Comparison of ENCODE assay signal across 15 cellular contexts in genomic region chr15:49227602-49228001, GRCh38. TPM values are rescaled to one million over a fixed set of nuclear protein-coding genes. Genes with fewer than 3 reads are reported as not detected.
A peak's percentile ranks its signal among the peaks of the same experiment; 100 is the strongest.
DNase-seq lines count a peak whose midpoint lies in the region; ATAC-seq and TF ChIP-seq lines count a peak whose summit lies in the region.
"Had no signal": no experiment of that assay in that cellular context is flagged by ENCODE, and none has a peak within 500 bp of the region (broad histone marks: within the 10 kb centered on the region; RNA-seq: fewer than 3 reads in every experiment).

No MANE protein-coding gene starts in this region.

- H3K36me3 Mint-ChIP-seq in activated naive CD8-positive, alpha-beta T cell treated with anti-CD3 and anti-CD28 coated beads for 36 hours = peaks cover 70% of the 10 kb centered on the region
- peaks cover 46% of the 10 kb centered on the region for H3K36me3 Mint-ChIP-seq in activated naive CD8-positive, alpha-beta T cell treated with anti-CD3 and anti-CD28 coated beads, Interleukin-2, amount 50 U/mL, for 24 hours (ENCODE audit: low read depth)
- H3K36me3 Mint-ChIP-seq in activated T-helper 17 cell treated with anti-CD3 and anti-CD28 coated beads, Interleukin-2, amount 50 U/mL, for 72 hours (ENCODE audit: low read depth) = peaks cover 69% of the 10 kb centered on the region
- H3K36me3 Mint-ChIP-seq in immature natural killer cell = peaks cover 23 to 61% (median 31%) of the 10 kb centered on the region in 3 donors

- H3K9me3 ChIP-seq in OCI-LY7 (ENCODE audit: low read length) = peaks cover 8% of the 10 kb centered on the region; the same call in 1 of the 2 replicates

- POLR2A ChIA-PET in OCI-LY7 (lab: Charles Lee) = interaction anchor here (1.1 kb wide), 1 partner anchor 9 kb away, joined by 3 read pairs; no protein-coding TSS in a partner anchor

- CTCF ChIA-PET in OCI-LY7 (lab: Charles Lee; ENCODE audit: unreplicated experiment) = no interaction called here

- no peaks in the 10 kb centered on the region for H4K20me1 ChIP-seq in OCI-LY7 (ENCODE audit: insufficient read depth, low read length)

- intact Hi-C loops in posterior vena cava (cut with DNase I) (no loop called here), OCI-LY7 (cut with micrococcal nuclease; ENCODE audit: unreplicated experiment) (no loop called here)

- no peak for DNase-seq in activated naive CD8-positive, alpha-beta T cell treated with anti-CD3 and anti-CD28 coated beads for 36 hours
- no peak for DNase-seq in activated naive CD8-positive, alpha-beta T cell treated with anti-CD3 and anti-CD28 coated beads, Interleukin-2, amount 50 U/mL, for 24 hours
- peak in 1 of 3 donors; percentile 4 for DNase-seq in immature natural killer cell
- DNase-seq in DMS53 treated with DMSO at 0.1 percent for 48 hours (lab: John Stamatoyannopoulos, UW; ENCODE audit: unreplicated experiment) = no peak
- DNase-seq in posterior vena cava (ENCODE audit: low spot score) = no peak
- DNase-seq in OCI-LY7 (ENCODE audit: low spot score) = no peak
- DNase-seq: ACHN; C1 segment of cervical spinal cord; CD4-positive, alpha-beta T cell; DMS79 treated with DMSO at 0.1 percent for 48 hours; GDM1; GOT3; H9 had no signal

- TF ChIP-seq CTCF in OCI-LY7 (conservative IDR thresholded peaks at IDR 0.05; ENCODE audit: low read length) = no peak

- H3K4me3 Mint-ChIP-seq in activated naive CD8-positive, alpha-beta T cell treated with anti-CD3 and anti-CD28 coated beads for 36 hours = no peak overlapping the region
- no peak overlapping the region for H3K4me3 Mint-ChIP-seq in activated naive CD8-positive, alpha-beta T cell treated with anti-CD3 and anti-CD28 coated beads, Interleukin-2, amount 50 U/mL, for 24 hours
- H3K4me3 Mint-ChIP-seq in activated T-helper 17 cell treated with anti-CD3 and anti-CD28 coated beads, Interleukin-2, amount 50 U/mL, for 72 hours = no peak overlapping the region
- H3K4me3 Mint-ChIP-seq in immature natural killer cell = peak overlapping the region in 1 of 5 donors; percentile 12
- H3K4me3 Mint-ChIP-seq: B cell; CD4-positive, alpha-beta T cell; H9 had no signal

- H3K4me3 ChIP-seq in OCI-LY7 (ENCODE audit: low read depth, low read length, poor library complexity, severe bottlenecking) = no peak overlapping the region

- H3K4me1 Mint-ChIP-seq in activated naive CD8-positive, alpha-beta T cell treated with anti-CD3 and anti-CD28 coated beads for 36 hours = peaks cover 17% of the 10 kb centered on the region
- H3K4me1 Mint-ChIP-seq in activated naive CD8-positive, alpha-beta T cell treated with anti-CD3 and anti-CD28 coated beads, Interleukin-2, amount 50 U/mL, for 24 hours = peaks cover 17% of the 10 kb centered on the region
- peaks cover 35% of the 10 kb centered on the region for H3K4me1 Mint-ChIP-seq in activated T-helper 17 cell treated with anti-CD3 and anti-CD28 coated beads, Interleukin-2, amount 50 U/mL, for 72 hours
- H3K4me1 Mint-ChIP-seq in immature natural killer cell = peaks cover 23 to 56% of the 10 kb centered on the region in 2 donors

- no peak overlapping the region for H2AFZ ChIP-seq in OCI-LY7 (ENCODE audit: low read length)

- peaks cover 21% of the 10 kb centered on the region; the same call in 1 of the 2 replicates for H3K36me3 ChIP-seq in OCI-LY7 (ENCODE audit: insufficient read depth, low read length)

- H3K9me3 Mint-ChIP-seq in activated naive CD8-positive, alpha-beta T cell treated with anti-CD3 and anti-CD28 coated beads for 36 hours = peaks cover 13% of the 10 kb centered on the region
- H3K9me3 Mint-ChIP-seq in activated naive CD8-positive, alpha-beta T cell treated with anti-CD3 and anti-CD28 coated beads, Interleukin-2, amount 50 U/mL, for 24 hours = peaks cover 22% of the 10 kb centered on the region
- peaks cover 18% of the 10 kb centered on the region for H3K9me3 Mint-ChIP-seq in activated T-helper 17 cell treated with anti-CD3 and anti-CD28 coated beads, Interleukin-2, amount 50 U/mL, for 72 hours
- peaks cover 0 to 12% (median 6%) of the 10 kb centered on the region in 6 donors for H3K9me3 Mint-ChIP-seq in immature natural killer cell

- ATAC-seq in activated naive CD8-positive, alpha-beta T cell treated with anti-CD3 and anti-CD28 coated beads, Interleukin-2, amount 50 U/mL, for 24 hours = no peak
- no peak for ATAC-seq in activated T-helper 17 cell treated with anti-CD3 and anti-CD28 coated beads, Interleukin-2, amount 50 U/mL, for 72 hours (replicated peaks)

- H3K79me2 ChIP-seq in OCI-LY7 (ENCODE audit: insufficient read depth, low read depth, low read length) = no peaks in the 10 kb centered on the region

- H3K9me2 ChIP-seq in OCI-LY7 (ENCODE audit: insufficient read depth, low read length) = no peaks in the 10 kb centered on the region

- BruUV-seq in OCI-LY7 (replicated peaks; lab: Mats Ljungman, UMichigan) = no TSS peak

- no peak overlapping the region for H3K27ac ChIP-seq in OCI-LY7 (ENCODE audit: low read depth, low read length, poor library complexity, severe bottlenecking)

- H3K27ac Mint-ChIP-seq in activated naive CD8-positive, alpha-beta T cell treated with anti-CD3 and anti-CD28 coated beads for 36 hours = peak overlapping the region; percentile 59
- no peak overlapping the region for H3K27ac Mint-ChIP-seq in activated naive CD8-positive, alpha-beta T cell treated with anti-CD3 and anti-CD28 coated beads, Interleukin-2, amount 50 U/mL, for 24 hours
- peak overlapping the region; percentile 21 for H3K27ac Mint-ChIP-seq in activated T-helper 17 cell treated with anti-CD3 and anti-CD28 coated beads, Interleukin-2, amount 50 U/mL, for 72 hours
- H3K27ac Mint-ChIP-seq in immature natural killer cell = peak overlapping the region; percentile 9 to 74 (median 36)
- H3K27ac Mint-ChIP-seq: B cell; CD4-positive, alpha-beta T cell; H9 had no signal

- H3K4me1 ChIP-seq in OCI-LY7 (ENCODE audit: insufficient read depth, low read length, poor library complexity, severe bottlenecking) = no peaks in the 10 kb centered on the region

- H3K27me3 Mint-ChIP-seq in activated naive CD8-positive, alpha-beta T cell treated with anti-CD3 and anti-CD28 coated beads for 36 hours = no peaks in the 10 kb centered on the region
- H3K27me3 Mint-ChIP-seq in activated naive CD8-positive, alpha-beta T cell treated with anti-CD3 and anti-CD28 coated beads, Interleukin-2, amount 50 U/mL, for 24 hours = no peaks in the 10 kb centered on the region
- H3K27me3 Mint-ChIP-seq in activated T-helper 17 cell treated with anti-CD3 and anti-CD28 coated beads, Interleukin-2, amount 50 U/mL, for 72 hours = no peaks in the 10 kb centered on the region
- H3K27me3 Mint-ChIP-seq in immature natural killer cell (ENCODE audit: low read depth in 3 of 3) = peaks cover 0 to 3% (median 3%) of the 10 kb centered on the region in 3 donors
- H3K27me3 Mint-ChIP-seq: B cell; CD4-positive, alpha-beta T cell had no signal

- no peak overlapping the region for H3K4me2 ChIP-seq in OCI-LY7 (ENCODE audit: low read length)

RNA-seq across cellular contexts. Expression of gene GALK2, which starts 57.6 kb away (rescaled TPM):
- total RNA-seq in activated naive CD8-positive, alpha-beta T cell treated with anti-CD3 and anti-CD28 coated beads for 36 hours = 10 to 100 TPM; 25.4 to 26.1 TPM
- 10 to 100 TPM; 33.8 to 37.8 TPM for total RNA-seq in activated T-helper 17 cell treated with anti-CD3 and anti-CD28 coated beads, Interleukin-2, amount 50 U/mL, for 72 hours
- polyA plus RNA-seq in immature natural killer cell = 10 to 100 TPM in 2 of 3 donors, 1 to 10 TPM in 1; 8.8 to 25.1 (median 18.1) TPM
- 10 to 100 TPM; 32.1 to 34.0 TPM for total RNA-seq in posterior vena cava
- 21.1 and 31.5 TPM in 2 replicates for total RNA-seq in OCI-LY7 (2014; rRNA removed; shearing (Covaris generic))
- total RNA-seq in OCI-LY7 (2022) = 26.8 and 27.9 TPM in 2 replicates
